32 cellular contexts compared by ENCODE assay signal in the genomic region with DNA sequence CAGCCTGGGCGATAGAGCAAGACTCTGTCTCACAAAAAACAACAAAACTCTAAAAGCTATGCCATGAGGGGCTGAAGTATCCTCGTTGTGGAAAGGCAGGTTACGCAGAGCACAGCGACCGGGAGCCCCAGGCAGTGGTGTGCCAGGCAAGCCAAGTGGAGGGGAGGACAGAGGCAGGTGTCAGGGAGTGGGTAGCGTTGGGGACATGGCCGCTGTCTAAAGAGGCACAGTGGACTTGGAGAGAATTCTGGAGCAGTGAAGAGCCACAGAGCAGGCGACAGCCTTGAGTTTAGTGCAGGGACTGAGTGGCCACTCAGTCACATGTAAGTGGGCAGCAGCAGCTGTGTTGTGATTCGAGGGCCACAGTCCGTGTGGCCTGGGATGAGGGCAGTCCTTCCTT.
"Had no signal": no experiment of that assay in that cellular context is flagged by ENCODE, and none has a peak within 500 bp of the region (broad histone marks: within the 10 kb centered on the region; RNA-seq: fewer than 3 reads in every experiment).

No MANE protein-coding gene starts in this region.

- H3K9me3 ChIP-seq: ascending aorta, breast epithelium, heart left ventricle had no signal

- FAIRE-seq: frontal cortex had no signal

- H3K4me3 ChIP-seq: ascending aorta, breast epithelium, coronary artery, dorsolateral prefrontal cortex, heart left ventricle had no signal

- H3K36me3 ChIP-seq: ascending aorta, breast epithelium, heart left ventricle, WERI-Rb-1 had no signal

- H3K36me3 Mint-ChIP-seq: activated naive CD8-positive, alpha-beta T cell; brain had no signal

- ATAC-seq: activated CD4-positive, alpha-beta T cell treated with anti-CD3 and anti-CD28 coated beads for 36 hours; activated T-cell treated with anti-CD3 and anti-CD28 coated beads, Interleukin-2, amount 50 U/mL, for 72 hours; esophagus mucosa; heart left ventricle; T-helper 17 cell had no signal

- H3K4me1 ChIP-seq: ascending aorta, breast epithelium had no signal

- H3K27ac Mint-ChIP-seq: activated CD4-positive, alpha-beta memory T cell treated with anti-CD3 and anti-CD28 coated beads, Interleukin-2, amount 10 ng/mL, durations not matched to agents 7 days and 5 days; activated CD4-positive, alpha-beta T cell treated with anti-CD3 and anti-CD28 coated beads for 36 hours; activated CD4-positive, alpha-beta T cell treated with anti-CD3 and anti-CD28 coated beads, Interleukin-2, amount 10 ng/mL, durations not matched to agents 24 days and 14 days; activated naive CD8-positive, alpha-beta T cell; activated T-cell treated with anti-CD3 and anti-CD28 coated beads, Interleukin-2, amount 50 U/mL, for 24 hours; activated T-cell treated with anti-CD3 and anti-CD28 coated beads, Interleukin-2, amount 50 U/mL, for 72 hours; dendritic cell treated with granulocyte-macrophage colony-stimulating factor and Interleukin-4, amounts not matched to agents 40 ng/mL and 50 ng/mL, for 4 days; endodermal cell; T-helper 17 cell; T-helper 2 cell treated with Interferon-gamma antibody and Interleukin-4, amounts not matched to agents 5 μg/mL and 100 μg/mL, for 36 hours had no signal

- DNase-seq: activated CD4-positive, alpha-beta memory T cell treated with anti-CD3 and anti-CD28 coated beads, Interleukin-2, amount 10 ng/mL, durations not matched to agents 7 days and 5 days; activated CD4-positive, alpha-beta T cell treated with anti-CD3 and anti-CD28 coated beads for 36 hours; activated CD4-positive, alpha-beta T cell treated with anti-CD3 and anti-CD28 coated beads, Interleukin-2, amount 10 ng/mL, durations not matched to agents 24 days and 14 days; activated CD4-positive, alpha-beta T cell treated with anti-CD3 and anti-CD28 coated beads, Interleukin-2, amount 50 U/mL, for 4 hours; activated CD4-positive, CD25-positive, alpha-beta regulatory T cell; activated CD4-positive, CD25-positive, alpha-beta regulatory T cell treated with anti-CD3 and anti-CD28 coated beads, Interleukin-2, amount 50 U/mL, for 72 hours; activated CD8-positive, alpha-beta memory T cell treated with anti-CD3 and anti-CD28 coated beads, Interleukin-2, amount 50 U/mL, for 48 hours; activated gamma-delta T cell treated with Interleukin-2 at 50 U/mL for 16 hours; activated naive CD4-positive, alpha-beta T cell treated with anti-CD3 and anti-CD28 coated beads, Interleukin-2, amount 50 U/mL, for 16 hours; activated naive CD4-positive, alpha-beta T cell treated with Interleukin-2 at 50 U/mL for 16 hours; activated T-cell treated with anti-CD3 and anti-CD28 coated beads for 4 hours; activated T-cell treated with anti-CD3 and anti-CD28 coated beads, Interleukin-2, amount 50 U/mL, for 24 hours; activated T-cell treated with anti-CD3 and anti-CD28 coated beads, Interleukin-2, amount 50 U/mL, for 72 hours; dorsolateral prefrontal cortex; effector memory CD4-positive, alpha-beta T cell; endodermal cell; foreskin fibroblast; heart left ventricle; T-helper 1 cell; T-helper 17 cell; T1000; WERI-Rb-1 had no signal

- H3K4me3 Mint-ChIP-seq: activated CD4-positive, alpha-beta memory T cell treated with anti-CD3 and anti-CD28 coated beads, Interleukin-2, amount 10 ng/mL, durations not matched to agents 7 days and 5 days; activated CD4-positive, alpha-beta T cell treated with anti-CD3 and anti-CD28 coated beads for 36 hours; activated CD4-positive, alpha-beta T cell treated with anti-CD3 and anti-CD28 coated beads, Interleukin-2, amount 10 ng/mL, durations not matched to agents 24 days and 14 days; activated naive CD8-positive, alpha-beta T cell; activated T-cell treated with anti-CD3 and anti-CD28 coated beads, Interleukin-2, amount 50 U/mL, for 24 hours; activated T-cell treated with anti-CD3 and anti-CD28 coated beads, Interleukin-2, amount 50 U/mL, for 72 hours; brain; central memory CD8-positive, alpha-beta T cell; dendritic cell treated with granulocyte-macrophage colony-stimulating factor and Interleukin-4, amounts not matched to agents 40 ng/mL and 50 ng/mL, for 4 days; endodermal cell; T-helper 17 cell; T-helper 2 cell treated with Interferon-gamma antibody and Interleukin-4, amounts not matched to agents 5 μg/mL and 100 μg/mL, for 36 hours had no signal

- H3K27me3 Mint-ChIP-seq: activated CD4-positive, alpha-beta memory T cell treated with anti-CD3 and anti-CD28 coated beads, Interleukin-2, amount 10 ng/mL, durations not matched to agents 7 days and 5 days; activated CD4-positive, alpha-beta T cell treated with anti-CD3 and anti-CD28 coated beads for 36 hours; activated CD4-positive, alpha-beta T cell treated with anti-CD3 and anti-CD28 coated beads, Interleukin-2, amount 10 ng/mL, durations not matched to agents 24 days and 14 days; activated naive CD8-positive, alpha-beta T cell; activated T-cell treated with anti-CD3 and anti-CD28 coated beads, Interleukin-2, amount 50 U/mL, for 24 hours; central memory CD8-positive, alpha-beta T cell; dendritic cell treated with granulocyte-macrophage colony-stimulating factor and Interleukin-4, amounts not matched to agents 40 ng/mL and 50 ng/mL, for 4 days; T-helper 17 cell had no signal

- H3K9me3 Mint-ChIP-seq: activated CD4-positive, alpha-beta T cell treated with anti-CD3 and anti-CD28 coated beads, Interleukin-2, amount 10 ng/mL, durations not matched to agents 24 days and 14 days; activated T-cell treated with anti-CD3 and anti-CD28 coated beads, Interleukin-2, amount 50 U/mL, for 24 hours; central memory CD8-positive, alpha-beta T cell; endodermal cell; T-helper 2 cell treated with Interferon-gamma antibody and Interleukin-4, amounts not matched to agents 5 μg/mL and 100 μg/mL, for 36 hours had no signal

- H3K4me1 Mint-ChIP-seq: activated CD4-positive, alpha-beta memory T cell treated with anti-CD3 and anti-CD28 coated beads, Interleukin-2, amount 10 ng/mL, durations not matched to agents 7 days and 5 days had no signal
